In genomic region chr2:170928824-170929685, GRCh38 we compare ENCODE assay signal across 1 cellular context.
TF ChIP-seq lines count a peak whose summit lies in the region.

TSS of gene GORASP2 (plus strand) at chr2:170929253. CDS start at chr2:170929341, 88 bp downstream.

TF ChIP-seq in HepG2, 621 proteins besides CTCF, POLR2A, EP300 and RAD21 (continued from another document and continues in another):
- 0 out of 2 replicates have a peak, but pooled peaks have one; percentile 9 for TF ChIP-seq ZNF737 (CRISPR knock-in tag; IDR thresholded peaks at IDR 0.05; ENCODE audit: borderline replicate concordance)
- peak; percentile 88 for TF ChIP-seq HDAC2 (CRISPR knock-in tag; IDR thresholded peaks at IDR 0.05)
- peak; percentile 94 for TF ChIP-seq ZNF350 (CRISPR knock-in tag; IDR thresholded peaks at IDR 0.05; ENCODE audit: borderline replicate concordance, low read depth)
- peak; percentile 7; the same call in 1 of the 2 replicates for TF ChIP-seq MXD1 (CRISPR knock-in tag; IDR thresholded peaks at IDR 0.05)
- TF ChIP-seq ZFP90 (CRISPR knock-in tag; IDR thresholded peaks at IDR 0.05; ENCODE audit: borderline replicate concordance): peak; percentile 91; the same call in 1 of the 2 replicates
- TF ChIP-seq ZNF317 (CRISPR knock-in tag; IDR thresholded peaks at IDR 0.05): peak; percentile 79; the same call in 1 of the 2 replicates
- TF ChIP-seq ZNF343 (CRISPR knock-in tag; IDR thresholded peaks at IDR 0.05): peak; percentile 91
- no peak; the same call in none of the 2 replicates for TF ChIP-seq GATA4 (IDR thresholded peaks at IDR 0.05; ENCODE audit: borderline replicate concordance, low read depth)
- TF ChIP-seq ZNF562 (CRISPR knock-in tag; IDR thresholded peaks at IDR 0.05; ENCODE audit: borderline replicate concordance): 0 out of 2 replicates have a peak, but pooled peaks have one; percentile 85
- TF ChIP-seq SPEN (CRISPR knock-in tag; IDR thresholded peaks at IDR 0.05; ENCODE audit: low read depth): peak; percentile 99
- peak; percentile 90 for TF ChIP-seq ZNF337 (CRISPR knock-in tag; IDR thresholded peaks at IDR 0.05; ENCODE audit: borderline replicate concordance, low read depth)
- no peak for TF ChIP-seq RFX5 (IDR thresholded peaks at IDR 0.05; ENCODE audit: low read depth, low read length)
- TF ChIP-seq ZNF549 (CRISPR knock-in tag; IDR thresholded peaks at IDR 0.05): no peak
- no peak for TF ChIP-seq TCF7 (IDR thresholded peaks at IDR 0.05; ENCODE audit: low read depth)
- TF ChIP-seq ZNF790 (CRISPR knock-in tag; IDR thresholded peaks at IDR 0.05; ENCODE audit: borderline replicate concordance): peak; percentile 94
- peak; percentile 100 for TF ChIP-seq HMGXB4 (CRISPR knock-in tag; IDR thresholded peaks at IDR 0.05; ENCODE audit: borderline replicate concordance in 1 of 2, low read depth in 1 of 2)
- TF ChIP-seq ZNF263 (CRISPR knock-in tag; IDR thresholded peaks at IDR 0.05): peak; percentile 74
- TF ChIP-seq DDIT3 (CRISPR knock-in tag; IDR thresholded peaks at IDR 0.05): peak; percentile 76; the same call in 1 of the 2 replicates
- peak; percentile 87 for TF ChIP-seq SIN3A (IDR thresholded peaks at IDR 0.05; ENCODE audit: borderline replicate concordance, low read depth, low read length)
- peak; percentile 95 for TF ChIP-seq PTBP1 (IDR thresholded peaks at IDR 0.05; ENCODE audit: low read depth, low read length, poor library complexity, severe bottlenecking)
- peak; percentile 63; the same call in 1 of the 2 replicates for TF ChIP-seq ETV5 (CRISPR knock-in tag; IDR thresholded peaks at IDR 0.05; ENCODE audit: borderline replicate concordance)
- TF ChIP-seq ZFY (CRISPR knock-in tag; IDR thresholded peaks at IDR 0.05): peak; percentile 99
- peak; percentile 59; the same call in 1 of the 2 replicates for TF ChIP-seq SATB2 (CRISPR knock-in tag; IDR thresholded peaks at IDR 0.05)
- peak; percentile 94 for TF ChIP-seq CSRNP2 (CRISPR knock-in tag; conservative IDR thresholded peaks at IDR 0.05; ENCODE audit: low read depth)
- peak; percentile 95 for TF ChIP-seq KDM5B (CRISPR knock-in tag; IDR thresholded peaks at IDR 0.05; ENCODE audit: borderline replicate concordance)
- peak; percentile 99 for TF ChIP-seq ZNF563 (CRISPR knock-in tag; IDR thresholded peaks at IDR 0.05)
- TF ChIP-seq RORA (CRISPR knock-in tag; IDR thresholded peaks at IDR 0.05): no peak
- peak; percentile 95 for TF ChIP-seq HOXA3 (CRISPR knock-in tag; IDR thresholded peaks at IDR 0.05)
- no peak for TF ChIP-seq MZF1 (CRISPR knock-in tag; IDR thresholded peaks at IDR 0.05; ENCODE audit: borderline replicate concordance)
- TF ChIP-seq CENPBD1 (CRISPR knock-in tag; IDR thresholded peaks at IDR 0.05; ENCODE audit: borderline replicate concordance, low read depth): no peak; the same call in 1 of the 2 replicates
- no peak for TF ChIP-seq DBP (CRISPR knock-in tag; IDR thresholded peaks at IDR 0.05; ENCODE audit: not compliant biosample characterization)
- peak; percentile 99 for TF ChIP-seq ZSCAN31 (CRISPR knock-in tag; IDR thresholded peaks at IDR 0.05; ENCODE audit: low read depth)
- peak; percentile 59; the same call in 1 of the 2 replicates for TF ChIP-seq BHLHE40 (IDR thresholded peaks at IDR 0.05; ENCODE audit: low read length)
- peak; percentile 73; the same call in 1 of the 2 replicates for TF ChIP-seq GATAD2A (CRISPR knock-in tag; IDR thresholded peaks at IDR 0.05)
- TF ChIP-seq ZNF451 (CRISPR knock-in tag; IDR thresholded peaks at IDR 0.05): peak; percentile 97
- TF ChIP-seq SOX5 (CRISPR knock-in tag; IDR thresholded peaks at IDR 0.05; ENCODE audit: borderline replicate concordance): peak; percentile 72
- 0 out of 2 replicates have a peak, but pooled peaks have one; percentile 27 for TF ChIP-seq ZNF674 (CRISPR knock-in tag; IDR thresholded peaks at IDR 0.05; ENCODE audit: low read depth)
- TF ChIP-seq SOX13 (IDR thresholded peaks at IDR 0.05): no peak; the same call in 1 of the 2 replicates
- peak in 1 of 2 experiments; percentile 79; a peak in 2 of 4 replicates for TF ChIP-seq SOX13 (CRISPR knock-in tag; conservative IDR thresholded peaks at IDR 0.05 in 1 of 2, IDR thresholded peaks at IDR 0.05 in 1 of 2)
- TF ChIP-seq HINFP (CRISPR knock-in tag; IDR thresholded peaks at IDR 0.05; ENCODE audit: low read depth): peak; percentile 85
- TF ChIP-seq NAIF1 (CRISPR knock-in tag; IDR thresholded peaks at IDR 0.05; ENCODE audit: borderline replicate concordance): peak; percentile 91
- no peak for TF ChIP-seq SRSF1 (optimal IDR thresholded peaks at IDR 0.05; ENCODE audit: low read depth, low read length)
- peak; percentile 85; the same call in 1 of the 2 replicates for TF ChIP-seq NR0B2 (CRISPR knock-in tag; IDR thresholded peaks at IDR 0.05)
- peak; percentile 96 for TF ChIP-seq ZNF792 (CRISPR knock-in tag; IDR thresholded peaks at IDR 0.05)
- TF ChIP-seq ZNF678 (CRISPR knock-in tag; IDR thresholded peaks at IDR 0.05): peak; percentile 95; the same call in 1 of the 2 replicates
- TF ChIP-seq ZNF598 (CRISPR knock-in tag; IDR thresholded peaks at IDR 0.05; ENCODE audit: borderline replicate concordance): peak; percentile 94; the same call in 1 of the 2 replicates
- TF ChIP-seq ZNF550 (CRISPR knock-in tag; IDR thresholded peaks at IDR 0.05; ENCODE audit: borderline replicate concordance): no peak
- TF ChIP-seq ZNF850 (CRISPR knock-in tag; conservative IDR thresholded peaks at IDR 0.05): 0 out of 2 replicates have a peak, but pooled peaks have one; percentile 73
- peak; percentile 56; the same call in 2 of the 3 replicates for TF ChIP-seq MXI1 (IDR thresholded peaks at IDR 0.05; ENCODE audit: borderline replicate concordance, low read depth, low read length)
- TF ChIP-seq TBL1XR1 (IDR thresholded peaks at IDR 0.05; ENCODE audit: borderline replicate concordance, low read length, partially characterized antibody): peak; percentile 79
- peak; percentile 100 for TF ChIP-seq YEATS2 (CRISPR knock-in tag; IDR thresholded peaks at IDR 0.05; ENCODE audit: borderline replicate concordance)
- TF ChIP-seq SNAPC5 (CRISPR knock-in tag; IDR thresholded peaks at IDR 0.05; ENCODE audit: borderline replicate concordance): peak; percentile 79; the same call in 1 of the 2 replicates
- peak; percentile 59; the same call in 1 of the 2 replicates for TF ChIP-seq ZNF75D (CRISPR knock-in tag; IDR thresholded peaks at IDR 0.05; ENCODE audit: borderline replicate concordance)
- TF ChIP-seq HOXA5 (CRISPR knock-in tag; IDR thresholded peaks at IDR 0.05): peak; percentile 97
- TF ChIP-seq ZNF614 (CRISPR knock-in tag; IDR thresholded peaks at IDR 0.05; ENCODE audit: borderline replicate concordance): peak; percentile 98
- TF ChIP-seq ZSCAN30 (CRISPR knock-in tag; IDR thresholded peaks at IDR 0.05): 0 out of 2 replicates have a peak, but pooled peaks have one; percentile 33
- peak; percentile 13; the same call in 1 of the 2 replicates for TF ChIP-seq CREB3 (CRISPR knock-in tag; IDR thresholded peaks at IDR 0.05)
- TF ChIP-seq MAFF (IDR thresholded peaks at IDR 0.05; ENCODE audit: low read depth, low read length): no peak
- peak; percentile 93 for TF ChIP-seq GABPB1 (CRISPR knock-in tag; IDR thresholded peaks at IDR 0.05)
- 0 out of 2 replicates have a peak, but pooled peaks have one; percentile 23 for TF ChIP-seq FLYWCH1 (CRISPR knock-in tag; IDR thresholded peaks at IDR 0.05)
- TF ChIP-seq KLF9 (CRISPR knock-in tag; IDR thresholded peaks at IDR 0.05; ENCODE audit: low read depth): no peak; the same call in 1 of the 2 replicates
- peak; percentile 81; the same call in 1 of the 2 replicates for TF ChIP-seq ZNF276 (CRISPR knock-in tag; IDR thresholded peaks at IDR 0.05; ENCODE audit: low read depth)
- peak; percentile 89 for TF ChIP-seq ZBTB20 (CRISPR knock-in tag; IDR thresholded peaks at IDR 0.05; ENCODE audit: borderline replicate concordance, low read depth)
- TF ChIP-seq NR2F1 (CRISPR knock-in tag; IDR thresholded peaks at IDR 0.05): no peak; a peak in 1 of 4 replicates
- TF ChIP-seq ZFAT (CRISPR knock-in tag; conservative IDR thresholded peaks at IDR 0.05): 0 out of 2 replicates have a peak, but pooled peaks have one; percentile 17
- no peak for TF ChIP-seq NPAS2 (CRISPR knock-in tag; IDR thresholded peaks at IDR 0.05; ENCODE audit: borderline replicate concordance)
